ENCODE assay signal across 17 cellular contexts in genomic region chr16:52603015-52603414, GRCh38. TPM values are rescaled to one million over a fixed set of nuclear protein-coding genes. Genes with fewer than 3 reads are reported as not detected.
DNase-seq lines count a peak whose midpoint lies in the region; ATAC-seq and TF ChIP-seq lines count a peak whose summit lies in the region.
"Had no signal": no experiment of that assay in that cellular context is flagged by ENCODE, and none has a peak within 500 bp of the region (broad histone marks: within the 10 kb centered on the region; RNA-seq: fewer than 3 reads in every experiment).

No MANE protein-coding gene starts in this region.

- no peaks in the 10 kb centered on the region for H3K4me1 ChIP-seq in left ventricle myocardium inferior

- no peak for TF ChIP-seq CTCF in left ventricle myocardium inferior (IDR thresholded peaks at IDR 0.05; ENCODE audit: borderline replicate concordance)

- H3K9me3 ChIP-seq in left ventricle myocardium inferior (replicated peaks) = no peaks in the 10 kb centered on the region
- H3K9me3 ChIP-seq: Caco-2, MG63 had no signal

- no peaks in the 10 kb centered on the region for H3K36me3 ChIP-seq in left ventricle myocardium inferior
- H3K36me3 ChIP-seq: MG63 had no signal

- H3K27ac ChIP-seq in left ventricle myocardium inferior (replicated peaks) = no peak overlapping the region
- H3K27ac ChIP-seq: KMS-11 had no signal

- intact Hi-C loops in left ventricle myocardium inferior (cut with micrococcal nuclease) = no loop called here

- ATAC-seq in HG03045 (IDR thresholded peaks at IDR 0.05; ENCODE audit: unreplicated experiment) = no peak

- H3K4me3 ChIP-seq in left ventricle myocardium inferior = no peak overlapping the region
- H3K4me3 ChIP-seq: MG63 had no signal

- DNase-seq in D341Med (ENCODE audit: low spot score) (peak; percentile 52), NCI-H1694 treated with DMSO at 0.1 percent for 48 hours (lab: John Stamatoyannopoulos, UW) (peak; percentile 35), cerebellar cortex (ENCODE audit: low spot score) (peak; percentile 33), mucosa of gallbladder (ENCODE audit: low spot score) (peak; percentile 34), left ventricle myocardium inferior (no peak)
- no peak for DNase-seq in activated CD4-positive, alpha-beta T cell treated with anti-CD3 and anti-CD28 coated beads for 4 hours
- DNase-seq in stimulated activated CD4-positive, alpha-beta T cell treated with anti-CD3 and anti-CD28 coated beads, Interleukin-12 subunit alpha, Interleukin-12 subunit beta, amount 100 ng/mL, for 4 hours = no peak
- DNase-seq: Caco-2, HCEC 1CT, MG63, NCI-H1092, NCI-H2107, NCI-H345, SW 1271 had no signal

- peaks cover 6% of the 10 kb centered on the region for H3K27me3 ChIP-seq in left ventricle myocardium inferior (ENCODE audit: low read depth)
- H3K27me3 ChIP-seq: MG63 had no signal

RNA-seq across cellular contexts. Expression of gene TOX3, which starts 56.1 kb away (rescaled TPM):
- total RNA-seq in mucosa of gallbladder (38.8 TPM), left ventricle myocardium inferior (not detected)
- total RNA-seq: SK-MEL-5 had no signal

Comparison
In these comparisons a context has a peak if more than half of its experiments do, and no peak if none do; other contexts are left out.
1. DNase-seq: peak in D341Med (single experiment), NCI-H1694 treated with DMSO at 0.1 percent for 48 hours (single experiment), cerebellar cortex (single experiment) and mucosa of gallbladder (single experiment); none in activated CD4-positive, alpha-beta T cell treated with anti-CD3 and anti-CD28 coated beads for 4 hours (0 of 2), stimulated activated CD4-positive, alpha-beta T cell treated with anti-CD3 and anti-CD28 coated beads, Interleukin-12 subunit alpha, Interleukin-12 subunit beta, amount 100 ng/mL, for 4 hours (single experiment) and left ventricle myocardium inferior (single experiment).
2. RNA of gene TOX3, which starts 56.1 kb away (total RNA-seq): 38.8 TPM in mucosa of gallbladder (single experiment); not detected in left ventricle myocardium inferior (single experiment); every median in the first group is over 10 times any median in the second.